Comparison of ENCODE assay signal across 12 cellular contexts in genomic region chr4:39706829-39707511, GRCh38. TPM values are rescaled to one million over a fixed set of nuclear protein-coding genes. Genes with fewer than 3 reads are reported as not detected.
A peak's percentile ranks its signal among the peaks of the same experiment; 100 is the strongest.
DNase-seq lines count a peak whose midpoint lies in the region; ATAC-seq and TF ChIP-seq lines count a peak whose summit lies in the region.
"Had no signal": no experiment of that assay in that cellular context is flagged by ENCODE, and none has a peak within 500 bp of the region (broad histone marks: within the 10 kb centered on the region; RNA-seq: fewer than 3 reads in every experiment).

No MANE protein-coding gene starts in this region.

- H3K36me3 ChIP-seq in CD8-positive, alpha-beta T cell (ENCODE audit: insufficient read depth, low read length): no peaks in the 10 kb centered on the region

- POLR2A ChIA-PET in CD8-positive, alpha-beta T cell (lab: Charles Lee): no interaction called here
- POLR2A ChIA-PET in naive thymus-derived CD8-positive, alpha-beta T cell (lab: Charles Lee): interaction anchor here (2.1 kb wide), 1 partner anchor 9 kb away, joined by 8 read pairs; the partner anchor contains the start of gene UBE2K

- peak overlapping the region; percentile 65 for H3K27ac Mint-ChIP-seq in CD8-positive, alpha-beta T cell
- peak overlapping the region; percentile 73 for H3K27ac Mint-ChIP-seq in central memory CD8-positive, alpha-beta T cell (ENCODE audit: low read depth)
- peak overlapping the region in 8 of 10 donors; percentile 1 to 74 (median 49) for H3K27ac Mint-ChIP-seq in naive thymus-derived CD8-positive, alpha-beta T cell

- no peaks in the 10 kb centered on the region for H3K27me3 ChIP-seq in CD8-positive, alpha-beta T cell (ENCODE audit: insufficient read depth, low read length)

- H3K9me3 ChIP-seq in CD8-positive, alpha-beta T cell (ENCODE audit: low read length): no peaks in the 10 kb centered on the region

- CTCF ChIA-PET in CD8-positive, alpha-beta T cell (lab: Charles Lee): interaction anchor here (0.6 to 1.0 kb wide), 2 partner anchors 11 to 36 kb away, joined by 3 to 4 read pairs; no protein-coding TSS in a partner anchor

- TF ChIP-seq CTCF in CD8-positive, alpha-beta T cell (IDR thresholded peaks at IDR 0.05): no peak

- no peaks in the 10 kb centered on the region for H3K9me3 Mint-ChIP-seq in CD8-positive, alpha-beta T cell
- no peaks in the 10 kb centered on the region for H3K9me3 Mint-ChIP-seq in central memory CD8-positive, alpha-beta T cell
- no peaks in the 10 kb centered on the region for H3K9me3 Mint-ChIP-seq in naive thymus-derived CD8-positive, alpha-beta T cell

- H3K36me3 Mint-ChIP-seq in CD8-positive, alpha-beta T cell: peaks cover 24% of the 10 kb centered on the region
- H3K36me3 Mint-ChIP-seq in central memory CD8-positive, alpha-beta T cell (ENCODE audit: insufficient read depth): peaks cover 31% of the 10 kb centered on the region
- H3K36me3 Mint-ChIP-seq in naive thymus-derived CD8-positive, alpha-beta T cell: peaks cover 0 to 30% (median 7%) of the 10 kb centered on the region in 3 donors

- no peak overlapping the region for H3K4me3 Mint-ChIP-seq in CD8-positive, alpha-beta T cell
- peak overlapping the region; percentile 7 for H3K4me3 Mint-ChIP-seq in central memory CD8-positive, alpha-beta T cell
- H3K4me3 Mint-ChIP-seq in naive thymus-derived CD8-positive, alpha-beta T cell: peak overlapping the region in 2 of 10 donors; percentile 19 to 29
- H3K4me3 Mint-ChIP-seq: brain had no signal

- peaks cover 58% of the 10 kb centered on the region for H3K4me1 Mint-ChIP-seq in CD8-positive, alpha-beta T cell (ENCODE audit: low read depth)
- peaks cover 30% of the 10 kb centered on the region for H3K4me1 Mint-ChIP-seq in central memory CD8-positive, alpha-beta T cell
- peaks cover 16 to 67% (median 50%) of the 10 kb centered on the region in 4 donors for H3K4me1 Mint-ChIP-seq in naive thymus-derived CD8-positive, alpha-beta T cell

- intact Hi-C loops in CD8-positive, alpha-beta T cell (cut with DNase I, micrococcal nuclease): loop anchor here in 1 of 2 experiments (10.0 kb wide), 1 partner anchor 1402 kb away; no protein-coding TSS in a partner anchor

- peaks cover 18% of the 10 kb centered on the region for H3K4me1 ChIP-seq in CD8-positive, alpha-beta T cell (ENCODE audit: insufficient read depth, low read length)

- DNase-seq in CD8-positive, alpha-beta T cell: no peak
- DNase-seq in central memory CD8-positive, alpha-beta T cell (ENCODE audit: low spot score in 2 of 2): no peak
- DNase-seq in naive thymus-derived CD8-positive, alpha-beta T cell: no peak
- DNase-seq in mucosa of gallbladder (ENCODE audit: low spot score) (no peak), GM19238 (ENCODE audit: insufficient read length, low spot score) (no peak), NCI-H146 treated with DMSO at 0.1 percent for 48 hours (lab: John Stamatoyannopoulos, UW; ENCODE audit: unreplicated experiment) (no peak)
- DNase-seq: GF-D8, NCI-H526 treated with DMSO at 0.1 percent for 48 hours, WERI-Rb-1 had no signal

- H3K27ac ChIP-seq in CD8-positive, alpha-beta T cell (ENCODE audit: low read depth, low read length): no peak overlapping the region
- H3K27ac ChIP-seq: WERI-Rb-1 had no signal

- no peak for ATAC-seq in CD8-positive, alpha-beta T cell
- ATAC-seq in HG02852 (IDR thresholded peaks at IDR 0.05; ENCODE audit: unreplicated experiment) (peak; percentile 52), HG02884 (IDR thresholded peaks at IDR 0.05; ENCODE audit: unreplicated experiment) (no peak)
- no peak for ATAC-seq in central memory CD8-positive, alpha-beta T cell (replicated peaks; ENCODE audit: extremely low read depth, poor library complexity, severe bottlenecking)
- no peak for ATAC-seq in naive thymus-derived CD8-positive, alpha-beta T cell

- no peak overlapping the region for H3K4me3 ChIP-seq in CD8-positive, alpha-beta T cell (ENCODE audit: low read depth, low read length)

- H3K27me3 Mint-ChIP-seq in CD8-positive, alpha-beta T cell (ENCODE audit: low read depth): no peaks in the 10 kb centered on the region
- no peaks in the 10 kb centered on the region for H3K27me3 Mint-ChIP-seq in central memory CD8-positive, alpha-beta T cell
- no peaks in the 10 kb centered on the region for H3K27me3 Mint-ChIP-seq in naive thymus-derived CD8-positive, alpha-beta T cell
- H3K27me3 Mint-ChIP-seq: brain had no signal

RNA-seq across cellular contexts. Expression of gene UBE2K, which starts 9.0 kb away (rescaled TPM):
- 10 to 100 TPM; 33.1 to 35.8 TPM for total RNA-seq in CD8-positive, alpha-beta T cell
- total RNA-seq in naive thymus-derived CD8-positive, alpha-beta T cell: 10 to 100 TPM; 39.6 to 55.0 TPM
- 10 to 100 TPM; 59.7 to 67.5 (median 61.6) TPM for polyA plus RNA-seq in naive thymus-derived CD8-positive, alpha-beta T cell
- 56.2 TPM for total RNA-seq in mucosa of gallbladder
